In genomic region chr1:210332719-210333398, GRCh38 we compare ENCODE assay signal across 1 cellular context.
TF ChIP-seq lines count a peak whose summit lies in the region.

No MANE protein-coding gene starts in this region.

TF ChIP-seq in HepG2, 621 proteins besides CTCF, POLR2A, EP300 and RAD21 (continued from another document):
- no peak for TF ChIP-seq NFAT5 (CRISPR knock-in tag; IDR thresholded peaks at IDR 0.05)
